1 cellular context compared by ENCODE assay signal in the genomic region with DNA sequence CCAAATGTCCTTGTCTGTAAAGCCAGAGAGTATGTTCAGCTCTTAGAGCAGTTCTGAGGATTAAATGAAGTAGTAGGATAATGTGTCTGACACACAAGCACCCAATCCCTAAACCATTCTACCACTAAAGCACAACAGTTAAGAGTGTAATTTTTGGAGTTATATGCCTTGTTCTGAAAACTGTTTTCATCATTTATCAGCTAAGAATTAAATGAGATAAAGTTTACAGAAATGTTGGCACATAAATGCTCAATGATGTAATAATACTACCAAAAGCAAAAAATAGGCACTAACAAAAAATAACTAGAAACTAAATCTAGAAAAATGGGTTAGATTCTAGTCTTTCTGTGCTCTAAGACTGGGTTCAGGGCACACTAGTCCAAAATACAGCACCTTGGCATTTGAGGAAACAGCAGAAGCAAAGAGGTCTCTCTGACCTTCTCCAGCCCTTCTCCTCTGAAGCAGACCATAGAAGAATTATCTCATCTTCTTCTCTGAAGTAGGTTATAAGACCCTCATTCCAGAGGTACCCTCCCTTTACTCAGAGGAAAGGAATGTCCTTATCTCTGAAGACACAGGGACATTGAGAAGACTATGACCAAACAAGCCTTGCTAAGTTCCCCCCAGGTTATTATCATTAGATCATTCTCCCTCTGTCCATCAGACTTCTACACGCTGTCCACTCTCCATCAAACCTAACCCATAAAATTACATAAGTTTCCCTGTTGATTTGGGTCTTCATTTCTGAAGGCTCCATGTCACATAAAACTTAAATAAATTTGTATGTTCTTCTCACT.
TF ChIP-seq lines count a peak whose summit lies in the region.

No MANE protein-coding gene starts in this region.

TF ChIP-seq in K562, 482 proteins besides CTCF, POLR2A, EP300 and RAD21 (continued from another document and continues in another):
- TF ChIP-seq, protein P1, sequence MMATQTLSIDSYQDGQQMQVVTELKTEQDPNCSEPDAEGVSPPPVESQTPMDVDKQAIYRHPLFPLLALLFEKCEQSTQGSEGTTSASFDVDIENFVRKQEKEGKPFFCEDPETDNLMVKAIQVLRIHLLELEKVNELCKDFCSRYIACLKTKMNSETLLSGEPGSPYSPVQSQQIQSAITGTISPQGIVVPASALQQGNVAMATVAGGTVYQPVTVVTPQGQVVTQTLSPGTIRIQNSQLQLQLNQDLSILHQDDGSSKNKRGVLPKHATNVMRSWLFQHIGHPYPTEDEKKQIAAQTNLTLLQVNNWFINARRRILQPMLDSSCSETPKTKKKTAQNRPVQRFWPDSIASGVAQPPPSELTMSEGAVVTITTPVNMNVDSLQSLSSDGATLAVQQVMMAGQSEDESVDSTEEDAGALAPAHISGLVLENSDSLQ (IDR thresholded peaks at IDR 0.05) = peak; percentile 91
- TF ChIP-seq SMARCE1 (IDR thresholded peaks at IDR 0.05) = peak; percentile 83
- no peak for TF ChIP-seq POLR3A (IDR thresholded peaks at IDR 0.05; ENCODE audit: borderline replicate concordance, extremely low read depth, insufficient read depth, insufficient read length)
- TF ChIP-seq SMARCA4 (IDR thresholded peaks at IDR 0.05) = peak; percentile 86
- no peak for TF ChIP-seq CAMTA2 (CRISPR knock-in tag; conservative IDR thresholded peaks at IDR 0.05)
- TF ChIP-seq, protein P2, sequence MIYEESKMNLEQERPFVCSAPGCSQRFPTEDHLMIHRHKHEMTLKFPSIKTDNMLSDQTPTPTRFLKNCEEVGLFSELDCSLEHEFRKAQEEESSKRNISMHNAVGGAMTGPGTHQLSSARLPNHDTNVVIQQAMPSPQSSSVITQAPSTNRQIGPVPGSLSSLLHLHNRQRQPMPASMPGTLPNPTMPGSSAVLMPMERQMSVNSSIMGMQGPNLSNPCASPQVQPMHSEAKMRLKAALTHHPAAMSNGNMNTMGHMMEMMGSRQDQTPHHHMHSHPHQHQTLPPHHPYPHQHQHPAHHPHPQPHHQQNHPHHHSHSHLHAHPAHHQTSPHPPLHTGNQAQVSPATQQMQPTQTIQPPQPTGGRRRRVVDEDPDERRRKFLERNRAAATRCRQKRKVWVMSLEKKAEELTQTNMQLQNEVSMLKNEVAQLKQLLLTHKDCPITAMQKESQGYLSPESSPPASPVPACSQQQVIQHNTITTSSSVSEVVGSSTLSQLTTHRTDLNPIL (CRISPR knock-in tag; IDR thresholded peaks at IDR 0.05) = no peak
- TF ChIP-seq SREBF1 (IDR thresholded peaks at IDR 0.05; ENCODE audit: borderline replicate concordance, low read depth, low read length) = no peak
- TF ChIP-seq, protein P3, sequence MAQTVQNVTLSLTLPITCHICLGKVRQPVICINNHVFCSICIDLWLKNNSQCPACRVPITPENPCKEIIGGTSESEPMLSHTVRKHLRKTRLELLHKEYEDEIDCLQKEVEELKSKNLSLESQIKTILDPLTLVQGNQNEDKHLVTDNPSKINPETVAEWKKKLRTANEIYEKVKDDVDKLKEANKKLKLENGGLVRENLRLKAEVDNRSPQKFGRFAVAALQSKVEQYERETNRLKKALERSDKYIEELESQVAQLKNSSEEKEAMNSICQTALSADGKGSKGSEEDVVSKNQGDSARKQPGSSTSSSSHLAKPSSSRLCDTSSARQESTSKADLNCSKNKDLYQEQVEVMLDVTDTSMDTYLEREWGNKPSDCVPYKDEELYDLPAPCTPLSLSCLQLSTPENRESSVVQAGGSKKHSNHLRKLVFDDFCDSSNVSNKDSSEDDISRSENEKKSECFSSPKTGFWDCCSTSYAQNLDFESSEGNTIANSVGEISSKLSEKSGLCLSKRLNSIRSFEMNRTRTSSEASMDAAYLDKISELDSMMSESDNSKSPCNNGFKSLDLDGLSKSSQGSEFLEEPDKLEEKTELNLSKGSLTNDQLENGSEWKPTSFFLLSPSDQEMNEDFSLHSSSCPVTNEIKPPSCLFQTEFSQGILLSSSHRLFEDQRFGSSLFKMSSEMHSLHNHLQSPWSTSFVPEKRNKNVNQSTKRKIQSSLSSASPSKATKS (CRISPR knock-in tag; IDR thresholded peaks at IDR 0.05) = no peak
- no peak for TF ChIP-seq CBX3 (IDR thresholded peaks at IDR 0.05; ENCODE audit: borderline replicate concordance in 1 of 2, low read length in 2 of 2)
- TF ChIP-seq PHTF2 (CRISPR knock-in tag; IDR thresholded peaks at IDR 0.05) = no peak
- peak; percentile 61 for TF ChIP-seq NCOR1 (IDR thresholded peaks at IDR 0.05)
- no peak for TF ChIP-seq SNRNP70 (optimal IDR thresholded peaks at IDR 0.05; ENCODE audit: low read depth, low read length)
- TF ChIP-seq, protein P4, sequence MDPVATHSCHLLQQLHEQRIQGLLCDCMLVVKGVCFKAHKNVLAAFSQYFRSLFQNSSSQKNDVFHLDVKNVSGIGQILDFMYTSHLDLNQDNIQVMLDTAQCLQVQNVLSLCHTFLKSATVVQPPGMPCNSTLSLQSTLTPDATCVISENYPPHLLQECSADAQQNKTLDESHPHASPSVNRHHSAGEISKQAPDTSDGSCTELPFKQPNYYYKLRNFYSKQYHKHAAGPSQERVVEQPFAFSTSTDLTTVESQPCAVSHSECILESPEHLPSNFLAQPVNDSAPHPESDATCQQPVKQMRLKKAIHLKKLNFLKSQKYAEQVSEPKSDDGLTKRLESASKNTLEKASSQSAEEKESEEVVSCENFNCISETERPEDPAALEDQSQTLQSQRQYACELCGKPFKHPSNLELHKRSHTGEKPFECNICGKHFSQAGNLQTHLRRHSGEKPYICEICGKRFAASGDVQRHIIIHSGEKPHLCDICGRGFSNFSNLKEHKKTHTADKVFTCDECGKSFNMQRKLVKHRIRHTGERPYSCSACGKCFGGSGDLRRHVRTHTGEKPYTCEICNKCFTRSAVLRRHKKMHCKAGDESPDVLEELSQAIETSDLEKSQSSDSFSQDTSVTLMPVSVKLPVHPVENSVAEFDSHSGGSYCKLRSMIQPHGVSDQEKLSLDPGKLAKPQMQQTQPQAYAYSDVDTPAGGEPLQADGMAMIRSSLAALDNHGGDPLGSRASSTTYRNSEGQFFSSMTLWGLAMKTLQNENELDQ (CRISPR knock-in tag; IDR thresholded peaks at IDR 0.05; ENCODE audit: borderline replicate concordance) = no peak
- 0 out of 2 replicates have a peak, but pooled peaks have one; percentile 9 for TF ChIP-seq ESRRA (IDR thresholded peaks at IDR 0.05; ENCODE audit: borderline replicate concordance, low read depth)
- TF ChIP-seq, protein P5, sequence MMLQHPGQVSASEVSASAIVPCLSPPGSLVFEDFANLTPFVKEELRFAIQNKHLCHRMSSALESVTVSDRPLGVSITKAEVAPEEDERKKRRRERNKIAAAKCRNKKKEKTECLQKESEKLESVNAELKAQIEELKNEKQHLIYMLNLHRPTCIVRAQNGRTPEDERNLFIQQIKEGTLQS (IDR thresholded peaks at IDR 0.05) = peak; percentile 69
- TF ChIP-seq, protein P5 (CRISPR knock-in tag; conservative IDR thresholded peaks at IDR 0.05) = no peak
- no peak for TF ChIP-seq PHB2 (IDR thresholded peaks at IDR 0.05; ENCODE audit: low read depth)
- TF ChIP-seq SIN3A (IDR thresholded peaks at IDR 0.05; ENCODE audit: borderline replicate concordance in 2 of 2, control insufficient read depth in 1 of 2, low read depth in 2 of 2, low read length in 2 of 2) = no peak
- TF ChIP-seq TAL1 (IDR thresholded peaks at IDR 0.05) = peak; percentile 43; the same call in 1 of the 2 replicates
- TF ChIP-seq CCNT2 (IDR thresholded peaks at IDR 0.05; ENCODE audit: borderline replicate concordance, extremely low read depth, insufficient read length, low read depth, low read length) = no peak
- TF ChIP-seq TBL1XR1 (IDR thresholded peaks at IDR 0.05; ENCODE audit: low read length in 2 of 2) = no peak
- TF ChIP-seq POLR2H (tag; IDR thresholded peaks at IDR 0.05; ENCODE audit: low read depth) = no peak
- TF ChIP-seq NFXL1 (CRISPR knock-in tag; IDR thresholded peaks at IDR 0.05) = no peak
- TF ChIP-seq KAT7 (CRISPR knock-in tag; IDR thresholded peaks at IDR 0.05; ENCODE audit: borderline replicate concordance) = no peak
- TF ChIP-seq POLR2B (IDR thresholded peaks at IDR 0.05; ENCODE audit: low read depth, partially characterized antibody) = no peak
- TF ChIP-seq GATA2 (CRISPR knock-in tag; IDR thresholded peaks at IDR 0.05) = peak; percentile 53; the same call in 1 of the 2 replicates
- TF ChIP-seq KLF13 (tag; IDR thresholded peaks at IDR 0.05; ENCODE audit: borderline replicate concordance, low read depth) = no peak
- no peak for TF ChIP-seq PYGO2 (tag; IDR thresholded peaks at IDR 0.05)
- peak; percentile 22; the same call in 1 of the 2 replicates for TF ChIP-seq STAT5A (IDR thresholded peaks at IDR 0.05; ENCODE audit: borderline replicate concordance, low read length)
- peak; percentile 40; the same call in 1 of the 2 replicates for TF ChIP-seq ZEB2 (IDR thresholded peaks at IDR 0.05)
- no peak for TF ChIP-seq ZNF41 (CRISPR knock-in tag; conservative IDR thresholded peaks at IDR 0.05)
- TF ChIP-seq, protein P6, sequence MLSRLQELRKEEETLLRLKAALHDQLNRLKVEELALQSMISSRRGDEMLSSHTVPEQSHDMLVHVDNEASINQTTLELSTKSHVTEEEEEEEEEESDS (CRISPR knock-in tag; IDR thresholded peaks at IDR 0.05) = no peak
- TF ChIP-seq DACH1 (IDR thresholded peaks at IDR 0.05; ENCODE audit: partially characterized antibody) = peak; percentile 15
- TF ChIP-seq ADNP (tag; IDR thresholded peaks at IDR 0.05) = no peak
- peak; percentile 56 for TF ChIP-seq CBFA2T2 (conservative IDR thresholded peaks at IDR 0.05)
- TF ChIP-seq PHB (CRISPR knock-in tag; IDR thresholded peaks at IDR 0.05) = no peak
- TF ChIP-seq PURB (CRISPR knock-in tag; IDR thresholded peaks at IDR 0.05; ENCODE audit: low read depth) = no peak
- no peak for TF ChIP-seq FOS (IDR thresholded peaks at IDR 0.05; ENCODE audit: extremely low read depth, insufficient read length)
- TF ChIP-seq BCOR (IDR thresholded peaks at IDR 0.05) = no peak
- TF ChIP-seq SAP30 (IDR thresholded peaks at IDR 0.05; ENCODE audit: borderline replicate concordance, insufficient read depth, low read depth, low read length, poor library complexity, severe bottlenecking) = no peak
- TF ChIP-seq ESRRB (CRISPR knock-in tag; IDR thresholded peaks at IDR 0.05; ENCODE audit: borderline replicate concordance) = no peak
- TF ChIP-seq KDM4B (IDR thresholded peaks at IDR 0.05; ENCODE audit: borderline replicate concordance in 2 of 2, low read depth in 1 of 2) = no peak
- TF ChIP-seq, protein P7, sequence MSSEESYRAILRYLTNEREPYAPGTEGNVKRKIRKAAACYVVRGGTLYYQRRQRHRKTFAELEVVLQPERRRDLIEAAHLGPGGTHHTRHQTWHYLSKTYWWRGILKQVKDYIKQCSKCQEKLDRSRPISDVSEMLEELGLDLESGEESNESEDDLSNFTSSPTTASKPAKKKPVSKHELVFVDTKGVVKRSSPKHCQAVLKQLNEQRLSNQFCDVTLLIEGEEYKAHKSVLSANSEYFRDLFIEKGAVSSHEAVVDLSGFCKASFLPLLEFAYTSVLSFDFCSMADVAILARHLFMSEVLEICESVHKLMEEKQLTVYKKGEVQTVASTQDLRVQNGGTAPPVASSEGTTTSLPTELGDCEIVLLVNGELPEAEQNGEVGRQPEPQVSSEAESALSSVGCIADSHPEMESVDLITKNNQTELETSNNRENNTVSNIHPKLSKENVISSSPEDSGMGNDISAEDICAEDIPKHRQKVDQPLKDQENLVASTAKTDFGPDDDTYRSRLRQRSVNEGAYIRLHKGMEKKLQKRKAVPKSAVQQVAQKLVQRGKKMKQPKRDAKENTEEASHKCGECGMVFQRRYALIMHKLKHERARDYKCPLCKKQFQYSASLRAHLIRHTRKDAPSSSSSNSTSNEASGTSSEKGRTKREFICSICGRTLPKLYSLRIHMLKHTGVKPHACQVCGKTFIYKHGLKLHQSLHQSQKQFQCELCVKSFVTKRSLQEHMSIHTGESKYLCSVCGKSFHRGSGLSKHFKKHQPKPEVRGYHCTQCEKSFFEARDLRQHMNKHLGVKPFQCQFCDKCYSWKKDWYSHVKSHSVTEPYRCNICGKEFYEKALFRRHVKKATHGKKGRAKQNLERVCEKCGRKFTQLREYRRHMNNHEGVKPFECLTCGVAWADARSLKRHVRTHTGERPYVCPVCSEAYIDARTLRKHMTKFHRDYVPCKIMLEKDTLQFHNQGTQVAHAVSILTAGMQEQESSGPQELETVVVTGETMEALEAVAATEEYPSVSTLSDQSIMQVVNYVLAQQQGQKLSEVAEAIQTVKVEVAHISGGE (CRISPR knock-in tag; IDR thresholded peaks at IDR 0.05) = no peak
- TF ChIP-seq, protein P8, sequence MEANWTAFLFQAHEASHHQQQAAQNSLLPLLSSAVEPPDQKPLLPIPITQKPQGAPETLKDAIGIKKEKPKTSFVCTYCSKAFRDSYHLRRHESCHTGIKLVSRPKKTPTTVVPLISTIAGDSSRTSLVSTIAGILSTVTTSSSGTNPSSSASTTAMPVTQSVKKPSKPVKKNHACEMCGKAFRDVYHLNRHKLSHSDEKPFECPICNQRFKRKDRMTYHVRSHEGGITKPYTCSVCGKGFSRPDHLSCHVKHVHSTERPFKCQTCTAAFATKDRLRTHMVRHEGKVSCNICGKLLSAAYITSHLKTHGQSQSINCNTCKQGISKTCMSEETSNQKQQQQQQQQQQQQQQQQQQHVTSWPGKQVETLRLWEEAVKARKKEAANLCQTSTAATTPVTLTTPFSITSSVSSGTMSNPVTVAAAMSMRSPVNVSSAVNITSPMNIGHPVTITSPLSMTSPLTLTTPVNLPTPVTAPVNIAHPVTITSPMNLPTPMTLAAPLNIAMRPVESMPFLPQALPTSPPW (CRISPR knock-in tag; IDR thresholded peaks at IDR 0.05) = peak; percentile 16; the same call in 1 of the 2 replicates
- no peak for TF ChIP-seq FOXA1 (IDR thresholded peaks at IDR 0.05; ENCODE audit: borderline replicate concordance)
- no peak for TF ChIP-seq ZNF217 (CRISPR knock-in tag; IDR thresholded peaks at IDR 0.05)
- no peak for TF ChIP-seq SIX5 (IDR thresholded peaks at IDR 0.05; ENCODE audit: borderline replicate concordance in 1 of 2, insufficient read depth in 1 of 2, low read depth in 1 of 2, low read length in 2 of 2)
- TF ChIP-seq, protein P9, sequence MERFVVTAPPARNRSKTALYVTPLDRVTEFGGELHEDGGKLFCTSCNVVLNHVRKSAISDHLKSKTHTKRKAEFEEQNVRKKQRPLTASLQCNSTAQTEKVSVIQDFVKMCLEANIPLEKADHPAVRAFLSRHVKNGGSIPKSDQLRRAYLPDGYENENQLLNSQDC (CRISPR knock-in tag; IDR thresholded peaks at IDR 0.05) = no peak
